34 cellular contexts compared by ENCODE assay signal in the genomic region with DNA sequence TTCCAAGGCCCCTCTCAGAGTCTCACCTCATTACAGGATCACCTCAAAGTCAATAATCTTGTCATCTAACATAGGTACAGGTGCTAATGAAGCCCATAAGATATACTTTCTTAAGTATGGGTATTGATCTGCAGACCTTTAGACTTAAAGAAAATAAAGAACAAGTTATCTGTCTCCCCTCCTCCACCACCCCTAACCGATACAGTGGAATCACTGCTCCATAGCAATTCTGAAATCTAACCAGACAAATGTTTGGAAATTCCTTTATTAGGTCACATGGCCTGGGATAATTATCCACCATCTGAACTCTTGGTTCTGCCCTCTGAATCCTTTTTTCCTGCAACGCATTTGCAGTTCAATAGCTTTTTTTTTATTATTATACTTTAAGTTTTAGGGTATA.
"Had no signal": no experiment of that assay in that cellular context is flagged by ENCODE, and none has a peak within 500 bp of the region (broad histone marks: within the 10 kb centered on the region; RNA-seq: fewer than 3 reads in every experiment).

No MANE protein-coding gene starts in this region.

- H3K27me3 ChIP-seq: adrenal gland, body of pancreas, brain microvascular endothelial cell, breast epithelium had no signal

- H3K27ac ChIP-seq: adrenal gland, body of pancreas, brain microvascular endothelial cell, breast epithelium, VCaP had no signal

- H3K36me3 ChIP-seq: adrenal gland, brain microvascular endothelial cell, breast epithelium had no signal

- H3K4me1 ChIP-seq: breast epithelium had no signal

- ATAC-seq: activated CD8-positive, alpha-beta memory T cell treated with anti-CD3 and anti-CD28 coated beads, Interleukin-2, amount 10 ng/mL, durations not matched to agents 7 days and 5 days; activated CD8-positive, alpha-beta T cell treated with anti-CD3 and anti-CD28 coated beads, Interleukin-2, amount 10 ng/mL, durations not matched to agents 7 days and 5 days; activated naive CD8-positive, alpha-beta T cell treated with anti-CD3 and anti-CD28 coated beads, Interleukin-2, amount 50 U/mL, for 24 hours; body of pancreas had no signal

- H3K4me3 ChIP-seq: adrenal gland, body of pancreas, breast epithelium had no signal

- H3K27me3 Mint-ChIP-seq: activated B cell treated with CpG ODN at 0.5 μM for 24 hours; activated CD4-positive, alpha-beta memory T cell treated with anti-CD3 and anti-CD28 coated beads, Interleukin-2, amount 10 ng/mL, durations not matched to agents 7 days and 5 days; activated CD4-positive, alpha-beta T cell treated with anti-CD3 and anti-CD28 coated beads, Interleukin-2, amount 10 ng/mL, durations not matched to agents 7 days and 5 days; activated CD8-positive, alpha-beta memory T cell treated with anti-CD3 and anti-CD28 coated beads, Interleukin-2, amount 10 ng/mL, durations not matched to agents 7 days and 5 days; activated naive CD4-positive, alpha-beta T cell treated with anti-CD3 and anti-CD28 coated beads, Interleukin-2, amount 10 ng/mL, durations not matched to agents 7 days and 5 days; activated naive CD4-positive, alpha-beta T cell treated with anti-CD3 and anti-CD28 coated beads, Interleukin-2, amount 50 U/mL, for 24 hours; activated naive CD8-positive, alpha-beta T cell; activated naive CD8-positive, alpha-beta T cell treated with anti-CD3 and anti-CD28 coated beads, Interleukin-2, amount 10 ng/mL, durations not matched to agents 7 days and 5 days; activated naive CD8-positive, alpha-beta T cell treated with anti-CD3 and anti-CD28 coated beads, Interleukin-2, amount 50 U/mL, for 24 hours; activated T-cell treated with anti-CD3 and anti-CD28 coated beads, Interleukin-2, amount 50 U/mL, for 24 hours had no signal

- H3K27ac Mint-ChIP-seq: activated B cell treated with CpG ODN at 0.5 μM for 24 hours; activated CD4-positive, alpha-beta memory T cell treated with anti-CD3 and anti-CD28 coated beads, Interleukin-2, amount 10 ng/mL, durations not matched to agents 7 days and 5 days; activated CD4-positive, alpha-beta T cell treated with anti-CD3 and anti-CD28 coated beads, Interleukin-2, amount 10 ng/mL, durations not matched to agents 7 days and 5 days; activated CD8-positive, alpha-beta memory T cell treated with anti-CD3 and anti-CD28 coated beads, Interleukin-2, amount 10 ng/mL, durations not matched to agents 7 days and 5 days; activated CD8-positive, alpha-beta T cell treated with anti-CD3 and anti-CD28 coated beads, Interleukin-2, amount 10 ng/mL, durations not matched to agents 7 days and 5 days; activated naive CD4-positive, alpha-beta T cell treated with anti-CD3 and anti-CD28 coated beads, Interleukin-2, amount 10 ng/mL, durations not matched to agents 7 days and 5 days; activated naive CD4-positive, alpha-beta T cell treated with anti-CD3 and anti-CD28 coated beads, Interleukin-2, amount 50 U/mL, for 24 hours; activated naive CD8-positive, alpha-beta T cell; activated naive CD8-positive, alpha-beta T cell treated with anti-CD3 and anti-CD28 coated beads, Interleukin-2, amount 10 ng/mL, durations not matched to agents 7 days and 5 days; activated naive CD8-positive, alpha-beta T cell treated with anti-CD3 and anti-CD28 coated beads, Interleukin-2, amount 50 U/mL, for 24 hours; activated T-cell treated with anti-CD3 and anti-CD28 coated beads, Interleukin-2, amount 50 U/mL, for 24 hours; activated T-helper 2 cell treated with anti-CD3 and anti-CD28 coated beads, Interferon-gamma antibody, Interleukin-2, Interleukin-4, amounts not matched to agents 10 μg/mL and 5 μg/mL and 100 μg/mL, durations not matched to agents 14 hours and 24 hours and 36 hours; T-helper 1 cell treated with Interleukin-12 subunit alpha and Interleukin-12 subunit beta and Interleukin-4 antibody, amounts not matched to agents 30 μg/mL and 1 μg/mL, for 36 hours; T-helper 2 cell treated with Interferon-gamma antibody and Interleukin-4, amounts not matched to agents 5 μg/mL and 100 μg/mL, for 36 hours had no signal

- DNase-seq: activated B cell treated with CpG ODN at 0.5 μM for 24 hours; activated CD4-positive, alpha-beta memory T cell treated with anti-CD3 and anti-CD28 coated beads, Interleukin-2, amount 10 ng/mL, durations not matched to agents 7 days and 5 days; activated CD4-positive, alpha-beta T cell treated with anti-CD3 and anti-CD28 coated beads for 4 hours; activated CD4-positive, alpha-beta T cell treated with anti-CD3 and anti-CD28 coated beads, Interleukin-2, amount 10 ng/mL, durations not matched to agents 7 days and 5 days; activated CD4-positive, alpha-beta T cell treated with anti-CD3 and anti-CD28 coated beads, Interleukin-2, amount 50 U/mL, for 48 hours; activated CD4-positive, CD25-positive, alpha-beta regulatory T cell treated with anti-CD3 and anti-CD28 coated beads, Interleukin-2, amount 50 U/mL, for 72 hours; activated CD8-positive, alpha-beta memory T cell treated with anti-CD3 and anti-CD28 coated beads for 24 hours; activated CD8-positive, alpha-beta memory T cell treated with anti-CD3 and anti-CD28 coated beads, Interleukin-2, amount 10 ng/mL, durations not matched to agents 7 days and 5 days; activated CD8-positive, alpha-beta memory T cell treated with anti-CD3 and anti-CD28 coated beads, Interleukin-2, amount 50 U/mL, for 48 hours; activated CD8-positive, alpha-beta T cell treated with anti-CD3 and anti-CD28 coated beads, Interleukin-2, amount 10 ng/mL, durations not matched to agents 7 days and 5 days; activated effector memory CD4-positive, alpha-beta T cell treated with Interleukin-2 at 50 U/mL for 16 hours; activated gamma-delta T cell; activated naive CD4-positive, alpha-beta T cell treated with anti-CD3 and anti-CD28 coated beads, Interleukin-2, amount 10 ng/mL, durations not matched to agents 7 days and 5 days; activated naive CD4-positive, alpha-beta T cell treated with Interleukin-2 at 50 U/mL for 16 hours; activated naive CD8-positive, alpha-beta T cell treated with anti-CD3 and anti-CD28 coated beads, Interleukin-2, amount 10 ng/mL, durations not matched to agents 7 days and 5 days; activated naive CD8-positive, alpha-beta T cell treated with anti-CD3 and anti-CD28 coated beads, Interleukin-2, amount 50 U/mL, for 24 hours; activated T-cell treated with anti-CD3 and anti-CD28 coated beads, Interleukin-2, amount 50 U/mL, for 24 hours; activated T-cell treated with anti-CD3 and anti-CD28 coated beads, Interleukin-2, amount 50 U/mL, for 48 hours; adrenal gland; amniotic stem cell; aorta; body of pancreas; brain microvascular endothelial cell; central memory CD4-positive, alpha-beta T cell; T-helper 1 cell; T-helper 2 cell; T-helper 9 cell had no signal

- H3K4me3 Mint-ChIP-seq: activated B cell treated with CpG ODN at 0.5 μM for 24 hours; activated CD4-positive, alpha-beta memory T cell treated with anti-CD3 and anti-CD28 coated beads, Interleukin-2, amount 10 ng/mL, durations not matched to agents 7 days and 5 days; activated CD4-positive, alpha-beta T cell treated with anti-CD3 and anti-CD28 coated beads, Interleukin-2, amount 10 ng/mL, durations not matched to agents 7 days and 5 days; activated CD8-positive, alpha-beta memory T cell treated with anti-CD3 and anti-CD28 coated beads, Interleukin-2, amount 10 ng/mL, durations not matched to agents 7 days and 5 days; activated CD8-positive, alpha-beta T cell treated with anti-CD3 and anti-CD28 coated beads, Interleukin-2, amount 10 ng/mL, durations not matched to agents 7 days and 5 days; activated naive CD4-positive, alpha-beta T cell treated with anti-CD3 and anti-CD28 coated beads, Interleukin-2, amount 10 ng/mL, durations not matched to agents 7 days and 5 days; activated naive CD4-positive, alpha-beta T cell treated with anti-CD3 and anti-CD28 coated beads, Interleukin-2, amount 50 U/mL, for 24 hours; activated naive CD8-positive, alpha-beta T cell; activated naive CD8-positive, alpha-beta T cell treated with anti-CD3 and anti-CD28 coated beads, Interleukin-2, amount 10 ng/mL, durations not matched to agents 7 days and 5 days; activated naive CD8-positive, alpha-beta T cell treated with anti-CD3 and anti-CD28 coated beads, Interleukin-2, amount 50 U/mL, for 24 hours; activated T-cell treated with anti-CD3 and anti-CD28 coated beads, Interleukin-2, amount 50 U/mL, for 24 hours; T-helper 1 cell treated with Interleukin-12 subunit alpha and Interleukin-12 subunit beta and Interleukin-4 antibody, amounts not matched to agents 30 μg/mL and 1 μg/mL, for 36 hours; T-helper 2 cell treated with Interferon-gamma antibody and Interleukin-4, amounts not matched to agents 5 μg/mL and 100 μg/mL, for 36 hours had no signal
